Comparison of ENCODE assay signal across 12 cellular contexts in genomic region chr2:237181844-237182243, GRCh38.
DNase-seq lines count a peak whose midpoint lies in the region; TF ChIP-seq lines count a peak whose summit lies in the region.
"Had no signal": no experiment of that assay in that cellular context is flagged by ENCODE, and none has a peak within 500 bp of the region (broad histone marks: within the 10 kb centered on the region; RNA-seq: fewer than 3 reads in every experiment).

No MANE protein-coding gene starts in this region.

- H3K27ac Mint-ChIP-seq in activated CD4-positive, alpha-beta T cell treated with anti-CD3 and anti-CD28 coated beads, Interleukin-2, amount 10 ng/mL, durations not matched to agents 24 days and 14 days = no peak overlapping the region
- H3K27ac Mint-ChIP-seq in mesothelial cell of epicardium = peak overlapping the region; percentile 60

- H3K4me3 ChIP-seq in epithelial cell of proximal tubule (ENCODE audit: low read depth, low read length) = no peak overlapping the region
- H3K4me3 ChIP-seq in vagina = no peak overlapping the region

- TF ChIP-seq CTCF in epithelial cell of proximal tubule (conservative IDR thresholded peaks at IDR 0.05; ENCODE audit: low read depth, low read length) = no peak
- TF ChIP-seq CTCF in mesothelial cell of epicardium (IDR thresholded peaks at IDR 0.05; ENCODE audit: unreplicated experiment) = no peak
- TF ChIP-seq CTCF in vagina (IDR thresholded peaks at IDR 0.05) = no peak

- H3K27me3 ChIP-seq in vagina = no peaks in the 10 kb centered on the region

- no peak for TF ChIP-seq POLR2A in vagina (IDR thresholded peaks at IDR 0.05)

- H3K36me3 ChIP-seq in vagina = no peaks in the 10 kb centered on the region
- H3K36me3 ChIP-seq: neutrophil had no signal

- peak; percentile 22 for DNase-seq in activated CD4-positive, alpha-beta T cell treated with anti-CD3 and anti-CD28 coated beads, Interleukin-2, amount 10 ng/mL, durations not matched to agents 24 days and 14 days
- DNase-seq in activated CD4-positive, alpha-beta T cell treated with anti-CD3 and anti-CD28 coated beads, Interleukin-2, amount 50 U/mL, for 1 hour = no peak
- DNase-seq in epithelial cell of proximal tubule (ENCODE audit: low read depth) = peak; percentile 47
- no peak for DNase-seq in mesothelial cell of epicardium (ENCODE audit: low spot score in 2 of 2, unreplicated experiment in 2 of 2)
- DNase-seq in vagina (ENCODE audit: extremely low spot score in 2 of 2) = peak in 1 of 2 donors; percentile 93
- DNase-seq in effector CD8-positive, alpha-beta T cell (lab: John Stamatoyannopoulos, UW) = no peak
- DNase-seq in activated effector memory CD4-positive, alpha-beta T cell treated with anti-CD3 and anti-CD28 coated beads, Interleukin-2, amount 50 U/mL, for 16 hours = no peak
- no peak for DNase-seq in NAMALWA (ENCODE audit: low spot score)
- DNase-seq: ACHN, NCI-H2171 treated with DMSO at 0.1 percent for 48 hours had no signal

- H3K36me3 Mint-ChIP-seq in activated CD4-positive, alpha-beta T cell treated with anti-CD3 and anti-CD28 coated beads, Interleukin-2, amount 10 ng/mL, durations not matched to agents 24 days and 14 days (ENCODE audit: low read depth) = no peaks in the 10 kb centered on the region
- no peaks in the 10 kb centered on the region for H3K36me3 Mint-ChIP-seq in mesothelial cell of epicardium
- H3K36me3 Mint-ChIP-seq: brain had no signal

- peak overlapping the region; percentile 75 for H3K27ac ChIP-seq in vagina
- H3K27ac ChIP-seq: neutrophil had no signal

- no peaks in the 10 kb centered on the region for H3K4me1 Mint-ChIP-seq in activated CD4-positive, alpha-beta T cell treated with anti-CD3 and anti-CD28 coated beads, Interleukin-2, amount 10 ng/mL, durations not matched to agents 24 days and 14 days
- H3K4me1 Mint-ChIP-seq in mesothelial cell of epicardium = peaks cover 27% of the 10 kb centered on the region

- peaks cover 4% of the 10 kb centered on the region for H3K27me3 Mint-ChIP-seq in activated CD4-positive, alpha-beta T cell treated with anti-CD3 and anti-CD28 coated beads, Interleukin-2, amount 10 ng/mL, durations not matched to agents 24 days and 14 days
- H3K27me3 Mint-ChIP-seq in mesothelial cell of epicardium (ENCODE audit: low read depth) = no peaks in the 10 kb centered on the region

- peaks cover 4% of the 10 kb centered on the region for H3K4me1 ChIP-seq in vagina

- intact Hi-C loops in activated CD4-positive, alpha-beta T cell treated with anti-CD3 and anti-CD28 coated beads, Interleukin-2, amount 10 ng/mL, durations not matched to agents 24 days and 14 days (cut with micrococcal nuclease) = no loop called here
- intact Hi-C loops in vagina (cut with DNase I) = loop anchor here (10.0 kb wide), 1 partner anchor 73 kb away; no protein-coding TSS in a partner anchor

- no peaks in the 10 kb centered on the region for H3K9me3 Mint-ChIP-seq in activated CD4-positive, alpha-beta T cell treated with anti-CD3 and anti-CD28 coated beads, Interleukin-2, amount 10 ng/mL, durations not matched to agents 24 days and 14 days
- H3K9me3 Mint-ChIP-seq in mesothelial cell of epicardium = no peaks in the 10 kb centered on the region

- no peak overlapping the region for H3K4me3 Mint-ChIP-seq in activated CD4-positive, alpha-beta T cell treated with anti-CD3 and anti-CD28 coated beads, Interleukin-2, amount 10 ng/mL, durations not matched to agents 24 days and 14 days
- no peak overlapping the region for H3K4me3 Mint-ChIP-seq in mesothelial cell of epicardium
- H3K4me3 Mint-ChIP-seq: brain had no signal

- H3K9me3 ChIP-seq in vagina = no peaks in the 10 kb centered on the region
- H3K9me3 ChIP-seq: neutrophil had no signal

Comparison
In these comparisons a context has a peak if more than half of its experiments do, and no peak if none do; other contexts are left out.
1. DNase-seq: peak in activated CD4-positive, alpha-beta T cell treated with anti-CD3 and anti-CD28 coated beads, Interleukin-2, amount 10 ng/mL, durations not matched to agents 24 days and 14 days (single experiment) and epithelial cell of proximal tubule (single experiment); none in activated CD4-positive, alpha-beta T cell treated with anti-CD3 and anti-CD28 coated beads, Interleukin-2, amount 50 U/mL, for 1 hour (single experiment), mesothelial cell of epicardium (0 of 2), effector CD8-positive, alpha-beta T cell (single experiment), activated effector memory CD4-positive, alpha-beta T cell treated with anti-CD3 and anti-CD28 coated beads, Interleukin-2, amount 50 U/mL, for 16 hours (single experiment) and NAMALWA (single experiment).